Comparison of ENCODE assay signal across 1 cellular context in the genomic region with DNA sequence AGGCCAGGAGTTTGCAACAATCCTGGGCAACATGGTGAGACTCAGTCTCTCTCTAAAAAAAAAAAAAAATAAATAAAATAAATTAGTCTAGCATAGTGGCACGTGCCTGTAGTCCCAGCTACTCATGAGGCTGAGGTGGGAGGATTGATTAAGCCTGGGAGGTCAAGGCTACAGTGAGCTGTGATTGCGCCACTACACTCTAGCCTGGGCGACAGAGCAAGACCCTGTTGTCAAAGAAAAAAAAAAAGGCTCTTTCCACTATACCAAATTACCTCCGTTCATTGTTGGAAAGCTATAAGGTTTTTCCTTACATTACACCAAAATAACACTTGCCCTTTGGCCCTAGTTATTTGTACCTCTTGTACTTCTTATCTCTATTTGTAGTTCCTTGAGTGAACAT.
A peak's percentile ranks its signal among the peaks of the same experiment; 100 is the strongest.
TF ChIP-seq lines count a peak whose summit lies in the region.

No MANE protein-coding gene starts in this region.

TF ChIP-seq in HepG2, 621 proteins besides CTCF, POLR2A, EP300 and RAD21 (continued from another document):
- peak; percentile 89 for TF ChIP-seq ARNTL (CRISPR knock-in tag; IDR thresholded peaks at IDR 0.05)
- TF ChIP-seq, protein P1, sequence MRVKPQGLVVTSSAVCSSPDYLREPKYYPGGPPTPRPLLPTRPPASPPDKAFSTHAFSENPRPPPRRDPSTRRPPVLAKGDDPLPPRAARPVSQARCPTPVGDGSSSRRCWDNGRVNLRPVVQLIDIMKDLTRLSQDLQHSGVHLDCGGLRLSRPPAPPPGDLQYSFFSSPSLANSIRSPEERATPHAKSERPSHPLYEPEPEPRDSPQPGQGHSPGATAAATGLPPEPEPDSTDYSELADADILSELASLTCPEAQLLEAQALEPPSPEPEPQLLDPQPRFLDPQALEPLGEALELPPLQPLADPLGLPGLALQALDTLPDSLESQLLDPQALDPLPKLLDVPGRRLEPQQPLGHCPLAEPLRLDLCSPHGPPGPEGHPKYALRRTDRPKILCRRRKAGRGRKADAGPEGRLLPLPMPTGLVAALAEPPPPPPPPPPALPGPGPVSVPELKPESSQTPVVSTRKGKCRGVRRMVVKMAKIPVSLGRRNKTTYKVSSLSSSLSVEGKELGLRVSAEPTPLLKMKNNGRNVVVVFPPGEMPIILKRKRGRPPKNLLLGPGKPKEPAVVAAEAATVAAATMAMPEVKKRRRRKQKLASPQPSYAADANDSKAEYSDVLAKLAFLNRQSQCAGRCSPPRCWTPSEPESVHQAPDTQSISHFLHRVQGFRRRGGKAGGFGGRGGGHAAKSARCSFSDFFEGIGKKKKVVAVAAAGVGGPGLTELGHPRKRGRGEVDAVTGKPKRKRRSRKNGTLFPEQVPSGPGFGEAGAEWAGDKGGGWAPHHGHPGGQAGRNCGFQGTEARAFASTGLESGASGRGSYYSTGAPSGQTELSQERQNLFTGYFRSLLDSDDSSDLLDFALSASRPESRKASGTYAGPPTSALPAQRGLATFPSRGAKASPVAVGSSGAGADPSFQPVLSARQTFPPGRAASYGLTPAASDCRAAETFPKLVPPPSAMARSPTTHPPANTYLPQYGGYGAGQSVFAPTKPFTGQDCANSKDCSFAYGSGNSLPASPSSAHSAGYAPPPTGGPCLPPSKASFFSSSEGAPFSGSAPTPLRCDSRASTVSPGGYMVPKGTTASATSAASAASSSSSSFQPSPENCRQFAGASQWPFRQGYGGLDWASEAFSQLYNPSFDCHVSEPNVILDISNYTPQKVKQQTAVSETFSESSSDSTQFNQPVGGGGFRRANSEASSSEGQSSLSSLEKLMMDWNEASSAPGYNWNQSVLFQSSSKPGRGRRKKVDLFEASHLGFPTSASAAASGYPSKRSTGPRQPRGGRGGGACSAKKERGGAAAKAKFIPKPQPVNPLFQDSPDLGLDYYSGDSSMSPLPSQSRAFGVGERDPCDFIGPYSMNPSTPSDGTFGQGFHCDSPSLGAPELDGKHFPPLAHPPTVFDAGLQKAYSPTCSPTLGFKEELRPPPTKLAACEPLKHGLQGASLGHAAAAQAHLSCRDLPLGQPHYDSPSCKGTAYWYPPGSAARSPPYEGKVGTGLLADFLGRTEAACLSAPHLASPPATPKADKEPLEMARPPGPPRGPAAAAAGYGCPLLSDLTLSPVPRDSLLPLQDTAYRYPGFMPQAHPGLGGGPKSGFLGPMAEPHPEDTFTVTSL (CRISPR knock-in tag; IDR thresholded peaks at IDR 0.05; ENCODE audit: borderline replicate concordance): peak; percentile 59
- peak; percentile 85 for TF ChIP-seq CEBPB (IDR thresholded peaks at IDR 0.05; ENCODE audit: borderline replicate concordance, low read depth, low read length)
- TF ChIP-seq, protein P2, sequence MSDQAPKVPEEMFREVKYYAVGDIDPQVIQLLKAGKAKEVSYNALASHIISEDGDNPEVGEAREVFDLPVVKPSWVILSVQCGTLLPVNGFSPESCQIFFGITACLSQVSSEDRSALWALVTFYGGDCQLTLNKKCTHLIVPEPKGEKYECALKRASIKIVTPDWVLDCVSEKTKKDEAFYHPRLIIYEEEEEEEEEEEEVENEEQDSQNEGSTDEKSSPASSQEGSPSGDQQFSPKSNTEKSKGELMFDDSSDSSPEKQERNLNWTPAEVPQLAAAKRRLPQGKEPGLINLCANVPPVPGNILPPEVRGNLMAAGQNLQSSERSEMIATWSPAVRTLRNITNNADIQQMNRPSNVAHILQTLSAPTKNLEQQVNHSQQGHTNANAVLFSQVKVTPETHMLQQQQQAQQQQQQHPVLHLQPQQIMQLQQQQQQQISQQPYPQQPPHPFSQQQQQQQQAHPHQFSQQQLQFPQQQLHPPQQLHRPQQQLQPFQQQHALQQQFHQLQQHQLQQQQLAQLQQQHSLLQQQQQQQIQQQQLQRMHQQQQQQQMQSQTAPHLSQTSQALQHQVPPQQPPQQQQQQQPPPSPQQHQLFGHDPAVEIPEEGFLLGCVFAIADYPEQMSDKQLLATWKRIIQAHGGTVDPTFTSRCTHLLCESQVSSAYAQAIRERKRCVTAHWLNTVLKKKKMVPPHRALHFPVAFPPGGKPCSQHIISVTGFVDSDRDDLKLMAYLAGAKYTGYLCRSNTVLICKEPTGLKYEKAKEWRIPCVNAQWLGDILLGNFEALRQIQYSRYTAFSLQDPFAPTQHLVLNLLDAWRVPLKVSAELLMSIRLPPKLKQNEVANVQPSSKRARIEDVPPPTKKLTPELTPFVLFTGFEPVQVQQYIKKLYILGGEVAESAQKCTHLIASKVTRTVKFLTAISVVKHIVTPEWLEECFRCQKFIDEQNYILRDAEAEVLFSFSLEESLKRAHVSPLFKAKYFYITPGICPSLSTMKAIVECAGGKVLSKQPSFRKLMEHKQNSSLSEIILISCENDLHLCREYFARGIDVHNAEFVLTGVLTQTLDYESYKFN (CRISPR knock-in tag; conservative IDR thresholded peaks at IDR 0.05): peak; percentile 65
- no peak for TF ChIP-seq RBFOX2 (IDR thresholded peaks at IDR 0.05; ENCODE audit: low read depth, low read length)
- no peak for TF ChIP-seq U2AF2 (IDR thresholded peaks at IDR 0.05; ENCODE audit: low read depth, low read length)
- TF ChIP-seq MZF1 (CRISPR knock-in tag; IDR thresholded peaks at IDR 0.05; ENCODE audit: borderline replicate concordance): no peak
- TF ChIP-seq, protein P3, sequence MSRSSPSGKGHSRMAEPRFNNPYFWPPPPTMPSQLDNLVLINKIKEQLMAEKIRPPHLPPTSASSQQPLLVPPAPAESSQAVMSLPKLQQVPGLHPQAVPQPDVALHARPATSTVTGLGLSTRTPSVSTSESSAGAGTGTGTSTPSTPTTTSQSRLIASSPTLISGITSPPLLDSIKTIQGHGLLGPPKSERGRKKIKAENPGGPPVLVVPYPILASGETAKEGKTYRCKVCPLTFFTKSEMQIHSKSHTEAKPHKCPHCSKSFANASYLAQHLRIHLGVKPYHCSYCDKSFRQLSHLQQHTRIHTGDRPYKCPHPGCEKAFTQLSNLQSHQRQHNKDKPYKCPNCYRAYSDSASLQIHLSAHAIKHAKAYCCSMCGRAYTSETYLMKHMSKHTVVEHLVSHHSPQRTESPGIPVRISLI (CRISPR knock-in tag; IDR thresholded peaks at IDR 0.05; ENCODE audit: borderline replicate concordance): peak; percentile 97
- TF ChIP-seq, protein P4, sequence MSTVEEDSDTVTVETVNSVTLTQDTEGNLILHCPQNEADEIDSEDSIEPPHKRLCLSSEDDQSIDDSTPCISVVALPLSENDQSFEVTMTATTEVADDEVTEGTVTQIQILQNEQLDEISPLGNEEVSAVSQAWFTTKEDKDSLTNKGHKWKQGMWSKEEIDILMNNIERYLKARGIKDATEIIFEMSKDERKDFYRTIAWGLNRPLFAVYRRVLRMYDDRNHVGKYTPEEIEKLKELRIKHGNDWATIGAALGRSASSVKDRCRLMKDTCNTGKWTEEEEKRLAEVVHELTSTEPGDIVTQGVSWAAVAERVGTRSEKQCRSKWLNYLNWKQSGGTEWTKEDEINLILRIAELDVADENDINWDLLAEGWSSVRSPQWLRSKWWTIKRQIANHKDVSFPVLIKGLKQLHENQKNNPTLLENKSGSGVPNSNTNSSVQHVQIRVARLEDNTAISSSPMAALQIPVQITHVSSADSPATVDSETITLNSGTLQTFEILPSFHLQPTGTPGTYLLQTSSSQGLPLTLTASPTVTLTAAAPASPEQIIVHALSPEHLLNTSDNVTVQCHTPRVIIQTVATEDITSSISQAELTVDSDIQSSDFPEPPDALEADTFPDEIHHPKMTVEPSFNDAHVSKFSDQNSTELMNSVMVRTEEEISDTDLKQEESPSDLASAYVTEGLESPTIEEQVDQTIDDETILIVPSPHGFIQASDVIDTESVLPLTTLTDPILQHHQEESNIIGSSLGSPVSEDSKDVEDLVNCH (CRISPR knock-in tag; IDR thresholded peaks at IDR 0.05): no peak
- peak; percentile 63 for TF ChIP-seq FOXA3 (CRISPR knock-in tag; IDR thresholded peaks at IDR 0.05)
- TF ChIP-seq BCL6 (CRISPR knock-in tag; IDR thresholded peaks at IDR 0.05): peak; percentile 91
TF ChIP-seq in HepG2: peak in this region for 79.
